In the genomic region with DNA sequence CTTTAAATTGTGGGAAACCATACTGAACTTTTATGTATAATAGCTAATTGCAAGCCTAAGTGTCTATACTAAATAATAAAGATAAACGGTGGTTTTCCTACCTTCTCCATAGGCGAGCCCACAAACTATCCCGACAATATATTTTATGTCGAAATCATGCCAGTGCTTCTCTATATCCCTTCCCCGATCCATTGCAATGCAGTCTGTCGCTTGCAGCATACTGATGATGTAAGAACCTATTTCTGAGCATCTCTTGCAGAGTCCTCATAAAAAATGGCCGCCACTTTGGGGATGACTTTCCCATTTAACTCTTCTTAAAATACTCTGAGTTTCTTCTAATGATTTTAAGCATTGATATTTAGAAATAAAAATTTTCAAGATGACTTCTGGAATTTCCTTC, we compare ENCODE assay signal across 26 cellular contexts. TPM values are rescaled to one million over a fixed set of nuclear protein-coding genes. Genes with fewer than 3 reads are reported as not detected.
DNase-seq lines count a peak whose midpoint lies in the region; ATAC-seq, FAIRE-seq and TF ChIP-seq lines count a peak whose summit lies in the region.
"Had no signal": no experiment of that assay in that cellular context is flagged by ENCODE, and none has a peak within 500 bp of the region (broad histone marks: within the 10 kb centered on the region; RNA-seq: fewer than 3 reads in every experiment).

No MANE protein-coding gene starts in this region.

- POLR2A ChIA-PET in K562 (lab: Yijun Ruan, JAX) = no interaction called here

- TF ChIP-seq EP300 in K562 (IDR thresholded peaks at IDR 0.05; ENCODE audit: low read length) = no peak

- no peaks in the 10 kb centered on the region for H3K9me3 ChIP-seq in K562 (replicated peaks; ENCODE audit: control insufficient read depth, insufficient read depth, low read depth, low read length)
- H3K9me3 ChIP-seq: BE2C, BLaER1 had no signal

- H3K27ac ChIP-seq in K562 (ENCODE audit: extremely low read depth, low read depth, low read length) = no peak overlapping the region
- H3K27ac ChIP-seq: BLaER1 had no signal

- no peak overlapping the region for H3K27ac Mint-ChIP-seq in osteocyte (ENCODE audit: unreplicated experiment)
- H3K27ac Mint-ChIP-seq: CD4-positive, alpha-beta memory T cell; CD4-positive, CD25-positive, alpha-beta regulatory T cell; CD8-positive, alpha-beta memory T cell had no signal

- CTCF ChIA-PET in K562 (lab: Yijun Ruan, JAX; ENCODE audit: low intra/inter-chr PET ratio) = no interaction called here

- peaks cover 27% of the 10 kb centered on the region for H3K4me1 Mint-ChIP-seq in osteocyte (ENCODE audit: unreplicated experiment)
- H3K4me1 Mint-ChIP-seq: CD14-positive monocyte; CD4-positive, alpha-beta memory T cell; CD4-positive, CD25-positive, alpha-beta regulatory T cell; CD8-positive, alpha-beta memory T cell had no signal

- no peak for TF ChIP-seq RAD21 in K562 (CRISPR knock-in tag; conservative IDR thresholded peaks at IDR 0.05 in 1 of 2, IDR thresholded peaks at IDR 0.05 in 1 of 2)

- H3K27me3 ChIP-seq in K562 (ENCODE audit: control insufficient read depth in 2 of 2, insufficient read depth in 2 of 2, low read length in 2 of 2) = peaks cover 9 to 24% of the 10 kb centered on the region in 2 experiments; a peak in 4 of 5 replicates
- H3K27me3 ChIP-seq: BE2C, BLaER1 had no signal

- no peak overlapping the region for H2AFZ ChIP-seq in K562 (ENCODE audit: low read depth, low read length)

- intact Hi-C loops in K562 (cut with micrococcal nuclease) = no loop called here

- under 1% methylated on average over 7 of the region's 7 CpGs for WGBS in K562 (ENCODE audit: insufficient coverage, low coverage, missing lambda C conversion rate)

- no peak overlapping the region for H3K9ac ChIP-seq in K562 (ENCODE audit: insufficient read depth in 1 of 2, low read depth in 2 of 2, low read length in 2 of 2)
- H3K9ac ChIP-seq: BLaER1 had no signal

- H3K9me3 Mint-ChIP-seq in osteocyte (ENCODE audit: unreplicated experiment) = peaks cover 4% of the 10 kb centered on the region
- H3K9me3 Mint-ChIP-seq: CD4-positive, alpha-beta memory T cell; CD8-positive, alpha-beta memory T cell had no signal

- DNase-seq in OCI-M1 (lab: John Stamatoyannopoulos, UW) = peak; percentile 36
- DNase-seq in K562 (ENCODE audit: extremely low read depth in 1 of 4, low spot score in 3 of 4) = no peak
- DNase-seq in osteocyte (ENCODE audit: extremely low spot score, unreplicated experiment) = peak; percentile 4
- no peak for DNase-seq in activated CD4-positive, CD25-positive, alpha-beta regulatory T cell treated with anti-CD3 and anti-CD28 coated beads, Interleukin-2, amount 50 U/mL, for 72 hours
- DNase-seq: 8988T; ACHN; BE2C; C1 segment of cervical spinal cord; CD4-positive, alpha-beta memory T cell; CD4-positive, CD25-positive, alpha-beta regulatory T cell; CD8-positive, alpha-beta memory T cell; COR-L47; DMS 273 treated with DMSO at 0.1 percent for 48 hours; DMS153; DMS53; DMS79; DND-41; EL; GDM1 had no signal

- H4K20me1 ChIP-seq in K562 (replicated peaks; ENCODE audit: control insufficient read depth, insufficient read depth, low read length) = no peaks in the 10 kb centered on the region
- H4K20me1 ChIP-seq: BLaER1 had no signal

- TF ChIP-seq POLR2A in K562 (conservative IDR thresholded peaks at IDR 0.05) = no peak

- H3K4me3 ChIP-seq in K562 = no peak overlapping the region
- H3K4me3 ChIP-seq: BLaER1, GM12878 had no signal

- H3K4me1 ChIP-seq in K562 (replicated peaks in 1 of 2; ENCODE audit: control insufficient read depth in 2 of 2, insufficient read depth in 2 of 2, low read length in 2 of 2) = no peaks in the 10 kb centered on the region
- H3K4me1 ChIP-seq: BE2C, BLaER1 had no signal

- FAIRE-seq in K562 (lab: Jason Lieb, UNC) = no peak
- FAIRE-seq: A204.1, GM12878, GM12892, GM18507 had no signal

- H3K79me2 ChIP-seq in K562 (ENCODE audit: control insufficient read depth, insufficient read depth, low read length) = no peaks in the 10 kb centered on the region

- no peaks in the 10 kb centered on the region for H3K9me1 ChIP-seq in K562 (ENCODE audit: control insufficient read depth, insufficient read depth, low read length)

- ATAC-seq in K562 = no peak
- ATAC-seq in GM21529 (IDR thresholded peaks at IDR 0.05; ENCODE audit: unreplicated experiment) = no peak
- ATAC-seq: GM12878 had no signal

- no TSS peak for BruUV-seq in K562 (replicated peaks; lab: Mats Ljungman, UMichigan)

- no peaks in the 10 kb centered on the region for H3K27me3 Mint-ChIP-seq in osteocyte (ENCODE audit: unreplicated experiment)
- H3K27me3 Mint-ChIP-seq: CD4-positive, CD25-positive, alpha-beta regulatory T cell had no signal

- in situ Hi-C loops in K562 (cut with MboI) = no loop called here

- TF ChIP-seq CTCF in K562 (IDR thresholded peaks at IDR 0.05 in 2 of 3, conservative IDR thresholded peaks at IDR 0.05 in 1 of 3; ENCODE audit: insufficient read depth in 2 of 3, low read depth in 1 of 3, low read length in 3 of 3) = no peak
- TF ChIP-seq CTCF in osteocyte (IDR thresholded peaks at IDR 0.05) = no peak

- no peak overlapping the region for H3K4me2 ChIP-seq in K562 (ENCODE audit: insufficient read depth, low read length)
- H3K4me2 ChIP-seq: BLaER1 had no signal

- no peaks in the 10 kb centered on the region for H3K36me3 ChIP-seq in K562 (ENCODE audit: control insufficient read depth, insufficient read depth, low read length)
- H3K36me3 ChIP-seq: BE2C, BLaER1 had no signal

- no peak overlapping the region for H3K4me3 Mint-ChIP-seq in osteocyte (ENCODE audit: unreplicated experiment)
- H3K4me3 Mint-ChIP-seq: CD14-positive monocyte; CD4-positive, alpha-beta memory T cell; CD4-positive, CD25-positive, alpha-beta regulatory T cell; CD8-positive, alpha-beta memory T cell had no signal

- no peaks in the 10 kb centered on the region for H3K36me3 Mint-ChIP-seq in osteocyte (ENCODE audit: unreplicated experiment)
- H3K36me3 Mint-ChIP-seq: CD14-positive monocyte; CD4-positive, alpha-beta memory T cell; CD4-positive, CD25-positive, alpha-beta regulatory T cell; CD8-positive, alpha-beta memory T cell had no signal

TF ChIP-seq in K562, 482 proteins besides CTCF, POLR2A, EP300 and RAD21 (continues in another document):
- TF ChIP-seq RBM39 (optimal IDR thresholded peaks at IDR 0.05; ENCODE audit: low read depth, low read length) = no peak
- TF ChIP-seq HNRNPK (IDR thresholded peaks at IDR 0.05; ENCODE audit: low read depth, low read length, poor library complexity, severe bottlenecking) = no peak
- TF ChIP-seq, protein P1, sequence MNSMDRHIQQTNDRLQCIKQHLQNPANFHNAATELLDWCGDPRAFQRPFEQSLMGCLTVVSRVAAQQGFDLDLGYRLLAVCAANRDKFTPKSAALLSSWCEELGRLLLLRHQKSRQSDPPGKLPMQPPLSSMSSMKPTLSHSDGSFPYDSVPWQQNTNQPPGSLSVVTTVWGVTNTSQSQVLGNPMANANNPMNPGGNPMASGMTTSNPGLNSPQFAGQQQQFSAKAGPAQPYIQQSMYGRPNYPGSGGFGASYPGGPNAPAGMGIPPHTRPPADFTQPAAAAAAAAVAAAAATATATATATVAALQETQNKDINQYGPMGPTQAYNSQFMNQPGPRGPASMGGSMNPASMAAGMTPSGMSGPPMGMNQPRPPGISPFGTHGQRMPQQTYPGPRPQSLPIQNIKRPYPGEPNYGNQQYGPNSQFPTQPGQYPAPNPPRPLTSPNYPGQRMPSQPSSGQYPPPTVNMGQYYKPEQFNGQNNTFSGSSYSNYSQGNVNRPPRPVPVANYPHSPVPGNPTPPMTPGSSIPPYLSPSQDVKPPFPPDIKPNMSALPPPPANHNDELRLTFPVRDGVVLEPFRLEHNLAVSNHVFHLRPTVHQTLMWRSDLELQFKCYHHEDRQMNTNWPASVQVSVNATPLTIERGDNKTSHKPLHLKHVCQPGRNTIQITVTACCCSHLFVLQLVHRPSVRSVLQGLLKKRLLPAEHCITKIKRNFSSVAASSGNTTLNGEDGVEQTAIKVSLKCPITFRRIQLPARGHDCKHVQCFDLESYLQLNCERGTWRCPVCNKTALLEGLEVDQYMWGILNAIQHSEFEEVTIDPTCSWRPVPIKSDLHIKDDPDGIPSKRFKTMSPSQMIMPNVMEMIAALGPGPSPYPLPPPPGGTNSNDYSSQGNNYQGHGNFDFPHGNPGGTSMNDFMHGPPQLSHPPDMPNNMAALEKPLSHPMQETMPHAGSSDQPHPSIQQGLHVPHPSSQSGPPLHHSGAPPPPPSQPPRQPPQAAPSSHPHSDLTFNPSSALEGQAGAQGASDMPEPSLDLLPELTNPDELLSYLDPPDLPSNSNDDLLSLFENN (IDR thresholded peaks at IDR 0.05; ENCODE audit: low read depth in 2 of 2, low read length in 2 of 2) = no peak
- TF ChIP-seq HLTF (IDR thresholded peaks at IDR 0.05) = no peak
- TF ChIP-seq CEBPB (tag; IDR thresholded peaks at IDR 0.05) = peak; percentile 58
- TF ChIP-seq, protein P2, sequence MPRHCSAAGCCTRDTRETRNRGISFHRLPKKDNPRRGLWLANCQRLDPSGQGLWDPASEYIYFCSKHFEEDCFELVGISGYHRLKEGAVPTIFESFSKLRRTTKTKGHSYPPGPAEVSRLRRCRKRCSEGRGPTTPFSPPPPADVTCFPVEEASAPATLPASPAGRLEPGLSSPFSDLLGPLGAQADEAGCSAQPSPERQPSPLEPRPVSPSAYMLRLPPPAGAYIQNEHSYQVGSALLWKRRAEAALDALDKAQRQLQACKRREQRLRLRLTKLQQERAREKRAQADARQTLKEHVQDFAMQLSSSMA (CRISPR knock-in tag; IDR thresholded peaks at IDR 0.05) = no peak
- no peak for TF ChIP-seq ZNF408 (CRISPR knock-in tag; IDR thresholded peaks at IDR 0.05; ENCODE audit: low read depth)
- no peak for TF ChIP-seq ZNF23 (CRISPR knock-in tag; IDR thresholded peaks at IDR 0.05)

RNA-seq across cellular contexts. Expression of a gene that starts 58.1 kb away (rescaled TPM):
- not detected in 2 replicates for total RNA-seq in K562 (2011; cell fraction: chromatin; rRNA removed; ENCODE audit: low replicate concordance)
- total RNA-seq in K562 (2011; cell fraction: nucleolus; rRNA removed) = not detected in 2 replicates
- not detected in 2 replicates for total RNA-seq in K562 (2011; cell fraction: nucleoplasm; rRNA removed)
- total RNA-seq in K562 (2014; rRNA removed) (not detected in 2 replicates), K562 (2014; rRNA removed; fragmentation: Illumina TruSeq; extraction: Trizol) (0.13 TPM in 1 of 2 replicates, not detected in the other), K562 (2015; rRNA removed; fragmentation: Illumina TruSeq; extraction: Trizol) (not detected in 2 replicates), K562 (2021) (not detected in 2 replicates), osteocyte (7.5 and 8.2 TPM in 2 replicates)
- polyA plus RNA-seq in K562 (2011; rRNA removed) (not detected in 2 replicates), K562 (2014; fragmentation: Illumina TruSeq; extraction: Trizol) (not detected in 2 replicates), K562 (2014; fragmentation: Nextera tagmentation; extraction: Ambion mirVana) (under 1 TPM in 1 of 2 experiments, not detected in 1; 0.01 TPM), K562 (2014; rRNA removed) (0.05 TPM in 1 of 2 replicates, not detected in the other)
- not detected in 2 replicates for polyA plus RNA-seq in K562 (2011; cell fraction: cytosol; rRNA removed)
- 0.07 TPM in 1 of 2 replicates, not detected in the other for polyA plus RNA-seq in K562 (2011; cell fraction: nucleus; rRNA removed)
- polyA plus RNA-seq in K562 (2012) = 0.07 TPM in 1 of 2 replicates, not detected in the other
- not detected in 2 replicates for polyA minus RNA-seq in K562 (2011; rRNA and poly(A)+ RNA removed)
- not detected in 2 replicates for polyA minus RNA-seq in K562 (2011; cell fraction: cytosol; rRNA and poly(A)+ RNA removed)
- not detected in 2 replicates for polyA minus RNA-seq in K562 (2011; cell fraction: nucleus; rRNA and poly(A)+ RNA removed)

Comparison
In these comparisons a context has a peak if more than half of its experiments do, and no peak if none do; other contexts are left out.
1. DNase-seq: peak in OCI-M1 (single experiment) and osteocyte (single experiment); none in K562 (0 of 4) and activated CD4-positive, CD25-positive, alpha-beta regulatory T cell treated with anti-CD3 and anti-CD28 coated beads, Interleukin-2, amount 50 U/mL, for 72 hours (single experiment).